In the genomic region with DNA sequence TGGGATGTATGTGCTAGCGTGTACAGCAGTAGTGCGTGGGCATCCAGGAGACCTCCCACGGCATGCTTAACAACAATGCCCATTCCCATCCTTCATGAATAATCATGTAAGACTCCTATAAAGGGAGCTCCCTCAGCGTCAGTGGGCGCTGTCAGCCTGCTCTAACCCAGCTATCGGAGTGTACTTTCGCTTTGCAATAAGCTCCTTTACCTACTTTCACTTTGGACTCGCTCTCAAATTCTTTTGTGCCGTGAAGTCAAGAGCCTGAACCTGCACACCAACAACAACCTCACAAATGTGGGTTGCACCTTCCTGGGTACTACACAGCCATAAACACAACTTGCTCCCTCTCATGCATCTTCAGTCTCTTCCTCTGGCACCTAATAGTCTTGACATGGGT, we compare ENCODE assay signal across 9 cellular contexts.
DNase-seq lines count a peak whose midpoint lies in the region; ATAC-seq, FAIRE-seq and TF ChIP-seq lines count a peak whose summit lies in the region.
"Had no signal": no experiment of that assay in that cellular context is flagged by ENCODE, and none has a peak within 500 bp of the region (broad histone marks: within the 10 kb centered on the region; RNA-seq: fewer than 3 reads in every experiment).

No MANE protein-coding gene starts in this region.

- H3F3A ChIP-seq in MM.1S (ENCODE audit: insufficient read depth, low read length) = no peaks in the 10 kb centered on the region

- H3K9ac ChIP-seq in MM.1S (ENCODE audit: low read length) = no peak overlapping the region

- H3K27ac Mint-ChIP-seq in Calu3 (ENCODE audit: unreplicated experiment) = no peak overlapping the region

- H3K36me3 ChIP-seq in MM.1S (replicated peaks; ENCODE audit: insufficient read depth, low read length) (no peaks in the 10 kb centered on the region), left lung (no peaks in the 10 kb centered on the region)

- intact Hi-C loops in Calu3 (cut with micrococcal nuclease; ENCODE audit: unreplicated experiment) (no loop called here), left lung (cut with DNase I) (no loop called here)

- H3K27me3 Mint-ChIP-seq in Calu3 (ENCODE audit: unreplicated experiment) = peaks cover 66% of the 10 kb centered on the region

- H4K20me1 ChIP-seq in MM.1S (ENCODE audit: insufficient read depth, low read length) = no peaks in the 10 kb centered on the region

- H3K4me3 Mint-ChIP-seq in Calu3 (ENCODE audit: low read depth, unreplicated experiment) = peak overlapping the region; percentile 63

- no peaks in the 10 kb centered on the region for H3K9me3 Mint-ChIP-seq in Calu3 (ENCODE audit: low read depth, unreplicated experiment)

- H3K4me1 ChIP-seq in MM.1S (ENCODE audit: low read length) = no peaks in the 10 kb centered on the region
- H3K4me1 ChIP-seq in left lung = no peaks in the 10 kb centered on the region

- H3K4me2 ChIP-seq in MM.1S (ENCODE audit: low read depth, low read length) = peak overlapping the region; percentile 78

- no TSS peak for BruUV-seq in Calu3 (replicated peaks; lab: Mats Ljungman, UMichigan)

- DNase-seq in Calu3 = peak; percentile 3
- peak; percentile 82 for DNase-seq in MM.1S
- peak; percentile 7 to 16 for DNase-seq in activated CD4-positive, alpha-beta T cell treated with anti-CD3 and anti-CD28 coated beads, Interleukin-2, amount 50 U/mL, for 48 hours
- DNase-seq in left lung = no peak
- no peak for DNase-seq in SHP77 (lab: John Stamatoyannopoulos, UW)
- DNase-seq in HTR-8/SVneo (ENCODE audit: insufficient read length, low spot score) = no peak
- DNase-seq in AG20443 (ENCODE audit: low spot score) = no peak
- DNase-seq: GDM1 had no signal

- H2AFZ ChIP-seq in MM.1S (ENCODE audit: low read length) = peak overlapping the region; percentile 67

- FAIRE-seq in HTR-8/SVneo (lab: Jason Lieb, UNC) = no peak

- H3K4me1 Mint-ChIP-seq in Calu3 (ENCODE audit: low read depth, unreplicated experiment) = no peaks in the 10 kb centered on the region

- no peaks in the 10 kb centered on the region for H3K9me2 ChIP-seq in MM.1S (replicated peaks; ENCODE audit: insufficient read depth, low read length)

- peak; percentile 26 for ATAC-seq in left lung
- ATAC-seq in GM19328 (IDR thresholded peaks at IDR 0.05; ENCODE audit: unreplicated experiment) = no peak

- H3K4me3 ChIP-seq in MM.1S (ENCODE audit: low read length) (peak overlapping the region; percentile 63), left lung (no peak overlapping the region)

- H3K9me3 ChIP-seq in MM.1S (replicated peaks; ENCODE audit: insufficient read depth, low read length) (no peaks in the 10 kb centered on the region), left lung (no peaks in the 10 kb centered on the region)

- H3K36me3 Mint-ChIP-seq in Calu3 (ENCODE audit: insufficient read depth, unreplicated experiment) = no peaks in the 10 kb centered on the region

- H3K27me3 ChIP-seq in MM.1S (replicated peaks; ENCODE audit: insufficient read depth, low read length) (no peaks in the 10 kb centered on the region), left lung (peaks cover 0 to 16% of the 10 kb centered on the region in 2 donors)

- TF ChIP-seq CTCF in Calu3 (IDR thresholded peaks at IDR 0.05; ENCODE audit: unreplicated experiment) (no peak), MM.1S (IDR thresholded peaks at IDR 0.05; ENCODE audit: low read length) (peak; percentile 11; the same call in 1 of the 2 replicates), left lung (IDR thresholded peaks at IDR 0.05) (no peak)

- no peaks in the 10 kb centered on the region for H3K79me2 ChIP-seq in MM.1S (ENCODE audit: low read length)

- H3K27ac ChIP-seq in MM.1S (ENCODE audit: low read length) (no peak overlapping the region), left lung (no peak overlapping the region)

- CTCF ChIA-PET in Calu3 (lab: Charles Lee) = interaction anchor here (0.6 kb wide), 3 partner anchors 32 to 812 kb away, joined by 3 to 6 read pairs (median 4); no protein-coding TSS in a partner anchor

Comparison
In these comparisons a context has a peak if more than half of its experiments do, and no peak if none do; other contexts are left out.
1. DNase-seq: peak in Calu3 (single experiment), MM.1S (single experiment) and activated CD4-positive, alpha-beta T cell treated with anti-CD3 and anti-CD28 coated beads, Interleukin-2, amount 50 U/mL, for 48 hours (2 of 2); none in left lung (0 of 2), SHP77 (0 of 2), HTR-8/SVneo (single experiment) and AG20443 (single experiment).